Comparison of ENCODE assay signal across 7 cellular contexts in the genomic region with DNA sequence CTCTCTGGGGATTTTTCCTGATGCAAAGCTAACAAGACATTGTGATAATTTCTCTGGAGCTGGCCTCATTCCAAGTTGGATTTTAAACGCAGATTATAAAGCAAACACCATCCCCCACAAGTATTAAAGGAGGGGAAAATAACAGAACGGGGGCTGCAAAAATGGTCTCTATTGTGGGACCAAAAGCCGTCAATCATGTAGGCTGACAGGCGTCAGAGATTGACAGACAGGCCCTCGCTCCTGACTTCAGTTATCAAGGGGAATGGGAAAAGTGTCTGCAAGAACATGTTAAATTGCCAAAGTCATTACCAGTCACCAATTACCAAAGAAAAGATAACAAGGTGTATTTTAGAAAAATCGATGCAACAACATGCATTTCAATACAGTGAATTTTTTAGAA.
"Had no signal": no experiment of that assay in that cellular context is flagged by ENCODE, and none has a peak within 500 bp of the region (broad histone marks: within the 10 kb centered on the region; RNA-seq: fewer than 3 reads in every experiment).

No MANE protein-coding gene starts in this region.

- H3K27me3 Mint-ChIP-seq: IgD-negative memory B cell had no signal

- DNase-seq: H9, HCEC 1CT, HFFc6 had no signal

- H3K27ac Mint-ChIP-seq: GM23338, HFFc6 had no signal

- H3K4me3 ChIP-seq: GM23338 had no signal

- ATAC-seq: GM23338, HepG2 had no signal

- H3K27ac ChIP-seq: HL-60 had no signal

- H3K36me3 Mint-ChIP-seq: IgD-negative memory B cell had no signal

- H3K4me3 Mint-ChIP-seq: GM23338, H9, HFFc6 had no signal

- H3K4me1 Mint-ChIP-seq: IgD-negative memory B cell had no signal
